Comparison of ENCODE assay signal across 10 cellular contexts in genomic region chr14:67513631-67514108, GRCh38. TPM values are rescaled to one million over a fixed set of nuclear protein-coding genes. Genes with fewer than 3 reads are reported as not detected.
DNase-seq lines count a peak whose midpoint lies in the region; ATAC-seq and TF ChIP-seq lines count a peak whose summit lies in the region.
"Had no signal": no experiment of that assay in that cellular context is flagged by ENCODE, and none has a peak within 500 bp of the region (broad histone marks: within the 10 kb centered on the region; RNA-seq: fewer than 3 reads in every experiment).

No MANE protein-coding gene starts in this region.

- peak overlapping the region; percentile 30 for H3K4me3 Mint-ChIP-seq in activated CD8-positive, alpha-beta memory T cell treated with anti-CD3 and anti-CD28 coated beads, Interleukin-2, amount 10 ng/mL, durations not matched to agents 7 days and 5 days
- H3K4me3 Mint-ChIP-seq in activated CD8-positive, alpha-beta T cell treated with anti-CD3 and anti-CD28 coated beads, Interleukin-2, amount 10 ng/mL, durations not matched to agents 7 days and 5 days = peak overlapping the region; percentile 80
- peak overlapping the region; percentile 89 for H3K4me3 Mint-ChIP-seq in memory B cell

- no peak for TF ChIP-seq POLR2A in tibial nerve (IDR thresholded peaks at IDR 0.05)

- H3K27ac ChIP-seq in tibial nerve = peak overlapping the region in 3 of 4 donors; percentile 78 to 90 (median 85)

- H3K4me1 Mint-ChIP-seq in activated CD8-positive, alpha-beta memory T cell treated with anti-CD3 and anti-CD28 coated beads, Interleukin-2, amount 10 ng/mL, durations not matched to agents 7 days and 5 days = peaks cover 15% of the 10 kb centered on the region
- peaks cover 23% of the 10 kb centered on the region for H3K4me1 Mint-ChIP-seq in activated CD8-positive, alpha-beta T cell treated with anti-CD3 and anti-CD28 coated beads, Interleukin-2, amount 10 ng/mL, durations not matched to agents 7 days and 5 days (ENCODE audit: low read depth)
- H3K4me1 Mint-ChIP-seq in memory B cell = peaks cover 31% of the 10 kb centered on the region

- H3K9me3 ChIP-seq in tibial nerve = no peaks in the 10 kb centered on the region

- no peak for TF ChIP-seq EP300 in tibial nerve (IDR thresholded peaks at IDR 0.05)

- H3K27ac Mint-ChIP-seq in activated CD8-positive, alpha-beta memory T cell treated with anti-CD3 and anti-CD28 coated beads, Interleukin-2, amount 10 ng/mL, durations not matched to agents 7 days and 5 days = no peak overlapping the region
- H3K27ac Mint-ChIP-seq in activated CD8-positive, alpha-beta T cell treated with anti-CD3 and anti-CD28 coated beads, Interleukin-2, amount 10 ng/mL, durations not matched to agents 7 days and 5 days = peak overlapping the region; percentile 52
- peak overlapping the region; percentile 73 for H3K27ac Mint-ChIP-seq in memory B cell

- no peaks in the 10 kb centered on the region for H3K36me3 Mint-ChIP-seq in activated CD8-positive, alpha-beta memory T cell treated with anti-CD3 and anti-CD28 coated beads, Interleukin-2, amount 10 ng/mL, durations not matched to agents 7 days and 5 days
- no peaks in the 10 kb centered on the region for H3K36me3 Mint-ChIP-seq in activated CD8-positive, alpha-beta T cell treated with anti-CD3 and anti-CD28 coated beads, Interleukin-2, amount 10 ng/mL, durations not matched to agents 7 days and 5 days (ENCODE audit: low read depth)
- no peaks in the 10 kb centered on the region for H3K36me3 Mint-ChIP-seq in memory B cell

- no peaks in the 10 kb centered on the region for H3K27me3 ChIP-seq in tibial nerve

- no peak for ATAC-seq in activated CD8-positive, alpha-beta memory T cell treated with anti-CD3 and anti-CD28 coated beads, Interleukin-2, amount 10 ng/mL, durations not matched to agents 7 days and 5 days
- ATAC-seq in activated CD8-positive, alpha-beta T cell treated with anti-CD3 and anti-CD28 coated beads, Interleukin-2, amount 10 ng/mL, durations not matched to agents 7 days and 5 days = no peak
- ATAC-seq in memory B cell (ENCODE audit: low read depth) = no peak
- ATAC-seq in HG02938 (IDR thresholded peaks at IDR 0.05; ENCODE audit: unreplicated experiment) = no peak
- no peak for ATAC-seq in GM19452 (IDR thresholded peaks at IDR 0.05; ENCODE audit: unreplicated experiment)

- no peak for DNase-seq in activated CD8-positive, alpha-beta memory T cell treated with anti-CD3 and anti-CD28 coated beads, Interleukin-2, amount 10 ng/mL, durations not matched to agents 7 days and 5 days
- DNase-seq in activated CD8-positive, alpha-beta memory T cell treated with anti-CD3 and anti-CD28 coated beads, Interleukin-2, amount 50 U/mL, for 4 hours = no peak
- no peak for DNase-seq in activated CD8-positive, alpha-beta T cell treated with anti-CD3 and anti-CD28 coated beads, Interleukin-2, amount 10 ng/mL, durations not matched to agents 7 days and 5 days
- DNase-seq in memory B cell (ENCODE audit: low spot score in 2 of 2) (no peak), tibial nerve (ENCODE audit: low spot score in 2 of 2) (peak in 1 of 2 donors; percentile 6)
- DNase-seq in central memory CD4-positive, alpha-beta T cell = no peak
- DNase-seq: AML-193; stimulated activated CD8-positive, alpha-beta memory T cell treated with anti-CD3 and anti-CD28 coated beads, Interleukin-4, amount 100 ng/mL, for 48 hours had no signal

- peaks cover 0 to 49% (median 9%) of the 10 kb centered on the region in 4 donors for H3K4me1 ChIP-seq in tibial nerve

- no peak overlapping the region for H3K4me3 ChIP-seq in tibial nerve

- H3K9me3 Mint-ChIP-seq in activated CD8-positive, alpha-beta memory T cell treated with anti-CD3 and anti-CD28 coated beads, Interleukin-2, amount 10 ng/mL, durations not matched to agents 7 days and 5 days (ENCODE audit: low read depth) = no peaks in the 10 kb centered on the region
- H3K9me3 Mint-ChIP-seq in activated CD8-positive, alpha-beta T cell treated with anti-CD3 and anti-CD28 coated beads, Interleukin-2, amount 10 ng/mL, durations not matched to agents 7 days and 5 days (ENCODE audit: insufficient read depth) = no peaks in the 10 kb centered on the region
- H3K9me3 Mint-ChIP-seq in memory B cell = no peaks in the 10 kb centered on the region

- CTCF ChIA-PET in activated CD8-positive, alpha-beta memory T cell treated with anti-CD3 and anti-CD28 coated beads, Interleukin-2, amount 10 ng/mL, durations not matched to agents 7 days and 5 days (lab: Charles Lee) = interaction anchor here (0.9 to 4.8 kb wide), 8 partner anchors 13 to 129 kb away, joined by 3 to 21 read pairs (median 4); partner anchors contain the start of genes PIGH and TMEM229B
- CTCF ChIA-PET in activated CD8-positive, alpha-beta T cell treated with anti-CD3 and anti-CD28 coated beads, Interleukin-2, amount 10 ng/mL, durations not matched to agents 7 days and 5 days (lab: Charles Lee) = interaction anchor here (0.6 to 1.9 kb wide), 8 partner anchors 8 to 191 kb away, joined by 3 to 8 read pairs (median 4); no protein-coding TSS in a partner anchor

- H3K36me3 ChIP-seq in tibial nerve = no peaks in the 10 kb centered on the region

- 100% methylated on average over 1 of the region's 1 CpG for WGBS in tibial nerve, 2 donors

- peaks cover 47% of the 10 kb centered on the region for H3K27me3 Mint-ChIP-seq in activated CD8-positive, alpha-beta memory T cell treated with anti-CD3 and anti-CD28 coated beads, Interleukin-2, amount 10 ng/mL, durations not matched to agents 7 days and 5 days
- peaks cover 31% of the 10 kb centered on the region for H3K27me3 Mint-ChIP-seq in activated CD8-positive, alpha-beta T cell treated with anti-CD3 and anti-CD28 coated beads, Interleukin-2, amount 10 ng/mL, durations not matched to agents 7 days and 5 days (ENCODE audit: low read depth)
- H3K27me3 Mint-ChIP-seq in memory B cell = no peaks in the 10 kb centered on the region

- no peak for TF ChIP-seq CTCF in tibial nerve (IDR thresholded peaks at IDR 0.05)

- POLR2A ChIA-PET in activated CD8-positive, alpha-beta T cell treated with anti-CD3 and anti-CD28 coated beads, Interleukin-2, amount 10 ng/mL, durations not matched to agents 7 days and 5 days (lab: Charles Lee) = no interaction called here

RNA-seq across cellular contexts. Expression of gene PLEKHH1, which starts 19.4 kb away (rescaled TPM):
- total RNA-seq in activated CD8-positive, alpha-beta memory T cell treated with anti-CD3 and anti-CD28 coated beads, Interleukin-2, amount 10 ng/mL, durations not matched to agents 7 days and 5 days = under 1 TPM; 0.19 to 0.79 TPM
- under 1 TPM; 0.42 to 0.99 TPM for total RNA-seq in activated CD8-positive, alpha-beta T cell treated with anti-CD3 and anti-CD28 coated beads, Interleukin-2, amount 10 ng/mL, durations not matched to agents 7 days and 5 days
- total RNA-seq in tibial nerve = 10 to 100 TPM in 1 of 4 donors, 1 to 10 TPM in 3; 2.4 to 10.2 (median 4.6) TPM

RNA-seq across cellular contexts. Expression of gene TMEM229B, which starts 25.1 kb away (rescaled TPM):
- 1 to 10 TPM; 5.1 to 7.0 TPM for total RNA-seq in activated CD8-positive, alpha-beta memory T cell treated with anti-CD3 and anti-CD28 coated beads, Interleukin-2, amount 10 ng/mL, durations not matched to agents 7 days and 5 days
- 1 to 10 TPM; 9.9 to 10.0 TPM for total RNA-seq in activated CD8-positive, alpha-beta T cell treated with anti-CD3 and anti-CD28 coated beads, Interleukin-2, amount 10 ng/mL, durations not matched to agents 7 days and 5 days
- total RNA-seq in tibial nerve = 1 to 10 TPM in 3 of 4 donors, not detected in 1; 2.7 to 6.1 (median 5.7) TPM

Comparison
In these comparisons a context has a peak if more than half of its experiments do, and no peak if none do; other contexts are left out.
1. H3K4me3 Mint-ChIP-seq: peak in every context shown above with its lines; median percentile 89 in memory B cell; 80 in activated CD8-positive, alpha-beta T cell treated with anti-CD3 and anti-CD28 coated beads, Interleukin-2, amount 10 ng/mL, durations not matched to agents 7 days and 5 days; 30 in activated CD8-positive, alpha-beta memory T cell treated with anti-CD3 and anti-CD28 coated beads, Interleukin-2, amount 10 ng/mL, durations not matched to agents 7 days and 5 days.